ENCODE assay signal across 8 cellular contexts in genomic region chr15:89243691-89244511, GRCh38. TPM values are rescaled to one million over a fixed set of nuclear protein-coding genes. Genes with fewer than 3 reads are reported as not detected.
A peak's percentile ranks its signal among the peaks of the same experiment; 100 is the strongest.
DNase-seq lines count a peak whose midpoint lies in the region; ATAC-seq and TF ChIP-seq lines count a peak whose summit lies in the region.

FANCI (plus strand) TSS chr15:89243979; CDS start chr15:89247648, 3,669 bp downstream.

- ATAC-seq in HG03196 (IDR thresholded peaks at IDR 0.05; ENCODE audit: unreplicated experiment) (peak; percentile 97), activated B cell treated with CpG ODN at 0.5 μM for 24 hours (ENCODE audit: low read depth) (peak; percentile 97)

- DNase-seq in AG09319 (ENCODE audit: extremely low read depth, low read depth) (peak; percentile 80), NCI-H226 (peak; percentile 98), activated B cell treated with CpG ODN at 0.5 μM for 24 hours (peak; percentile 94), iris pigment epithelial cell (ENCODE audit: low read depth) (peak; percentile 95)
- DNase-seq in central memory CD4-positive, alpha-beta T cell = peak; percentile 92
- peak; percentile 98 for DNase-seq in stimulated activated CD4-positive, alpha-beta T cell treated with anti-CD3 and anti-CD28 coated beads, Interleukin-12 subunit alpha, Interleukin-12 subunit beta, amount 100 ng/mL, for 4 hours

- peaks cover 29% of the 10 kb centered on the region for H3K4me1 Mint-ChIP-seq in activated B cell treated with CpG ODN at 0.5 μM for 24 hours

- H3K4me3 Mint-ChIP-seq in activated B cell treated with CpG ODN at 0.5 μM for 24 hours = peak within 1 kb of the TSS; percentile 90

- CTCF ChIA-PET in activated B cell treated with CpG ODN at 0.5 μM for 24 hours (lab: Charles Lee) = interaction anchor here (0.6 kb wide), 1 partner anchor 43 kb away, joined by 3 read pairs; no protein-coding TSS in a partner anchor

- H3K27me3 Mint-ChIP-seq in activated B cell treated with CpG ODN at 0.5 μM for 24 hours = no peaks in the 10 kb centered on the region

- POLR2A ChIA-PET in activated B cell treated with CpG ODN at 0.5 μM for 24 hours (lab: Charles Lee) = interaction anchor here (1.2 kb wide), 1 partner anchor 91 kb away, joined by 6 read pairs; the partner anchor contains the start of gene POLG

- H3K27ac Mint-ChIP-seq in activated B cell treated with CpG ODN at 0.5 μM for 24 hours = peak within 1 kb of the TSS; percentile 75

- in situ Hi-C loops in GM18951 (cut with MboI; ENCODE audit: low sequenced_read_pairs, unreplicated experiment) = no loop called here

- TF ChIP-seq POLR2A in GM18951 (IDR thresholded peaks at IDR 0.05; ENCODE audit: extremely low read depth, insufficient read depth, insufficient read length) = peak; percentile 73

- H3K9me3 Mint-ChIP-seq in activated B cell treated with CpG ODN at 0.5 μM for 24 hours = no peaks in the 10 kb centered on the region

- intact Hi-C loops in activated B cell treated with CpG ODN at 0.5 μM for 24 hours (cut with micrococcal nuclease) = loop anchor here (1.0 to 10.0 kb wide), 5 partner anchors 37 to 777 kb away; partner anchors contain the start of genes DET1, MRPL46, MRPS11 and POLG

- peaks cover 10% of the 10 kb centered on the region for H3K36me3 Mint-ChIP-seq in activated B cell treated with CpG ODN at 0.5 μM for 24 hours (ENCODE audit: low read depth)

- peak; percentile 51 for TF ChIP-seq CTCF in AG09319 (IDR thresholded peaks at IDR 0.05; ENCODE audit: low read depth, low read length)
- no peak for TF ChIP-seq CTCF in activated B cell treated with CpG ODN at 0.5 μM for 24 hours (IDR thresholded peaks at IDR 0.05)

RNA-seq across cellular contexts. Expression of gene FANCI, which starts in this region (rescaled TPM):
- total RNA-seq in activated B cell treated with CpG ODN at 0.5 μM for 24 hours = 13.8 and 16.6 TPM in 2 replicates

Comparison
In these comparisons a context has a peak if more than half of its experiments do, and no peak if none do; other contexts are left out.
1. Peak in every context shown above with its lines: DNase-seq and ATAC-seq.